16 cellular contexts compared by ENCODE assay signal in the genomic region with DNA sequence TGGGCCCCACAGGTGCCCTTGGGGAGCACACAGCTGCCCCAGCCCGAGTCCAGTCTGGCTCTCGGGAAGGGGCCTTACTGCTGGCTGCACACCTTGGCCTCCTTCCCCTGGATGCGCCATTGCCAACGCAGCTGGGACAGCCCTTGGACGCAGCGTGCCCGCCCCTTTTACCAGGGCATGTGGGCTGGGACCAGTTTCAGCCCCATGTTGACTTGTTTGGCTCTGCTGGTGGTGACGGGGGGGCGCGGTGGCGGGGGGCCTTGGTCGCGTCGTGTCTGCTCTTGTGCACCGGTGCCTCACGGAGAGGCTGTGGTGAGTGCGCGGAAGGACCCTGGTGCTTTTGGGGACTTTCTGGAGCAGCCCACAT. TPM values are rescaled to one million over a fixed set of nuclear protein-coding genes. Genes with fewer than 3 reads are reported as not detected.
DNase-seq lines count a peak whose midpoint lies in the region; ATAC-seq, FAIRE-seq and TF ChIP-seq lines count a peak whose summit lies in the region.
"Had no signal": no experiment of that assay in that cellular context is flagged by ENCODE, and none has a peak within 500 bp of the region (broad histone marks: within the 10 kb centered on the region; RNA-seq: fewer than 3 reads in every experiment).

No MANE protein-coding gene starts in this region.

- TF ChIP-seq EP300 in K562 (IDR thresholded peaks at IDR 0.05; ENCODE audit: low read length) (no peak), HepG2 (IDR thresholded peaks at IDR 0.05; ENCODE audit: low read depth in 2 of 2, low read length in 2 of 2) (no peak), HepG2 (CRISPR knock-in tag; IDR thresholded peaks at IDR 0.05; ENCODE audit: borderline replicate concordance) (no peak)

- CTCF ChIA-PET in K562 (lab: Yijun Ruan, JAX; ENCODE audit: low intra/inter-chr PET ratio), result no interaction called here
- CTCF ChIA-PET in HepG2 (lab: Yijun Ruan, JAX; ENCODE audit: low intra/inter-chr PET ratio, low total read pairs), result no interaction called here

- no peak overlapping the region for H2AK5ac ChIP-seq in H9 (ENCODE audit: insufficient read length, low read length)

- H3K4me1 ChIP-seq in H9 (ENCODE audit: insufficient read depth, low read length), result peaks cover 22% of the 10 kb centered on the region
- peaks cover 0 to 55% of the 10 kb centered on the region in 2 experiments; a peak in 2 of 5 replicates for H3K4me1 ChIP-seq in K562 (replicated peaks in 1 of 2; ENCODE audit: control insufficient read depth in 2 of 2, insufficient read depth in 2 of 2, low read length in 2 of 2)
- H3K4me1 ChIP-seq in HepG2 (ENCODE audit: insufficient read depth, low read length), result peaks cover 73% of the 10 kb centered on the region

- TF ChIP-seq POLR2A in K562 (conservative IDR thresholded peaks at IDR 0.05) (no peak), HepG2 (IDR thresholded peaks at IDR 0.05; ENCODE audit: insufficient read depth in 1 of 2, low read depth in 2 of 2, low read length in 2 of 2) (no peak)

- no peak overlapping the region for H3K23ac ChIP-seq in H9 (ENCODE audit: insufficient read length, low read depth, low read length)

- H3K9me3 ChIP-seq in H9 (ENCODE audit: control insufficient read depth, low read depth, low read length), result no peaks in the 10 kb centered on the region
- no peaks in the 10 kb centered on the region for H3K9me3 ChIP-seq in K562 (replicated peaks; ENCODE audit: control insufficient read depth, insufficient read depth, low read depth, low read length)
- H3K9me3 ChIP-seq in HepG2 (ENCODE audit: low read length), result no peaks in the 10 kb centered on the region
- H3K9me3 ChIP-seq: gastroesophageal sphincter had no signal

- no peaks in the 10 kb centered on the region for H3K27me3 Mint-ChIP-seq in H9 (ENCODE audit: low read depth)
- no peaks in the 10 kb centered on the region for H3K27me3 Mint-ChIP-seq in stimulated activated memory B cell treated with anti-CD40 and anti-IgM and Interleukin-4, amounts not matched to agents 10 μg/mL and 1 μg/mL and 100 μg/mL, for 72 hours

- peaks cover 8% of the 10 kb centered on the region for H3K9me1 ChIP-seq in K562 (ENCODE audit: control insufficient read depth, insufficient read depth, low read length)

- no peaks in the 10 kb centered on the region for H3K23me2 ChIP-seq in H9 (ENCODE audit: insufficient read length, low read depth, low read length, poor library complexity, severe bottlenecking)

- H3K79me1 ChIP-seq in H9 (ENCODE audit: insufficient read depth, low read depth, low read length, poor library complexity, severe bottlenecking), result peaks cover 7% of the 10 kb centered on the region

- no CpG with 5 or more reads among the region's 18 CpGs for WGBS in H9 (ENCODE audit: extremely low coverage, insufficient read length, low lambda C conversion rate)
- WGBS in K562 (ENCODE audit: insufficient coverage, low coverage, missing lambda C conversion rate), result 92% methylated on average over 12 of the region's 18 CpGs
- WGBS in HepG2 (ENCODE audit: low lambda C conversion rate), result 50% methylated on average over 15 of the region's 18 CpGs

- H3K4ac ChIP-seq in H9 (ENCODE audit: low read depth, low read length), result peak overlapping the region; percentile 0

- H2BK120ac ChIP-seq in H9 (ENCODE audit: low read depth, low read length, poor library complexity, severe bottlenecking), result peak overlapping the region; percentile 0

- H3K18ac ChIP-seq in H9 (ENCODE audit: insufficient read length, low read depth, low read length), result peak overlapping the region; percentile 63

- FAIRE-seq in K562 (lab: Jason Lieb, UNC) (no peak), HepG2 (lab: Jason Lieb, UNC) (no peak)

- POLR2A ChIA-PET in K562 (lab: Yijun Ruan, JAX), result interaction anchor here (1.5 kb wide), 1 partner anchor 17 kb away, joined by 8 read pairs; no protein-coding TSS in a partner anchor
- POLR2A ChIA-PET in HepG2 (lab: Yijun Ruan, JAX), result interaction anchor here (0.7 to 4.3 kb wide), 3 partner anchors 11 to 40 kb away, joined by 3 to 50 read pairs (median 5); no protein-coding TSS in a partner anchor

- no peak overlapping the region for H2BK15ac ChIP-seq in H9 (ENCODE audit: low read depth, low read length)

- H3K9me3 Mint-ChIP-seq in H9, result no peaks in the 10 kb centered on the region
- no peaks in the 10 kb centered on the region for H3K9me3 Mint-ChIP-seq in stimulated activated memory B cell treated with anti-CD40 and anti-IgM and Interleukin-4, amounts not matched to agents 10 μg/mL and 1 μg/mL and 100 μg/mL, for 72 hours

- H3K4me3 ChIP-seq in K562, result no peak overlapping the region
- H3K4me3 ChIP-seq in HepG2 (replicated peaks in 1 of 3; ENCODE audit: insufficient read depth in 1 of 3, low read depth in 2 of 3, low read length in 3 of 3), result peak overlapping the region; percentile 38 to 54 (median 43); a peak in 4 of 6 replicates

- peak overlapping the region; percentile 96 to 98 (median 98) for H3K27ac Mint-ChIP-seq in H9
- H3K27ac Mint-ChIP-seq in stimulated activated memory B cell treated with anti-CD40 and anti-IgM and Interleukin-4, amounts not matched to agents 10 μg/mL and 1 μg/mL and 100 μg/mL, for 72 hours, result peak overlapping the region; percentile 71

- H3K27me3 ChIP-seq in H9 (ENCODE audit: insufficient read depth, low read length), result no peaks in the 10 kb centered on the region
- no peaks in the 10 kb centered on the region for H3K27me3 ChIP-seq in K562 (ENCODE audit: control insufficient read depth in 2 of 2, insufficient read depth in 2 of 2, low read length in 2 of 2)
- H3K27me3 ChIP-seq in HepG2 (ENCODE audit: control insufficient read depth in 1 of 2, insufficient read depth in 2 of 2, low read length in 2 of 2), result no peaks in the 10 kb centered on the region
- H3K27me3 ChIP-seq: gastroesophageal sphincter had no signal

- no peak overlapping the region for H3T11ph ChIP-seq in H9 (ENCODE audit: low read length)

- peak overlapping the region; percentile 43 for H4K91ac ChIP-seq in H9 (ENCODE audit: insufficient read length, low read depth, low read length)

- DNase-seq in H9 (no peak), K562 (ENCODE audit: extremely low read depth in 1 of 4, low spot score in 3 of 4) (no peak), HepG2 (ENCODE audit: low spot score) (no peak), NCI-H1930 (lab: John Stamatoyannopoulos, UW) (no peak)
- DNase-seq in effector CD8-positive, alpha-beta T cell (lab: John Stamatoyannopoulos, UW), result no peak
- DNase-seq: COR-L47; effector memory CD4-positive, alpha-beta T cell; NCI-H2107; stimulated activated CD4-positive, alpha-beta T cell treated with anti-CD3 and anti-CD28 coated beads, Interleukin-4, amount 100 ng/mL, for 1 hour; stimulated activated naive CD8-positive, alpha-beta T cell treated with anti-CD3 and anti-CD28 coated beads, Interleukin-15, Interleukin-2, amounts not matched to agents 100 U/mL and 50 U/mL, for 24 hours had no signal

- peaks cover 14% of the 10 kb centered on the region; the same call in 1 of the 3 replicates for H3K36me3 ChIP-seq in K562 (ENCODE audit: control insufficient read depth, insufficient read depth, low read length)
- H3K36me3 ChIP-seq in HepG2 (replicated peaks in 1 of 2; ENCODE audit: control insufficient read depth in 1 of 2, insufficient read depth in 2 of 2, low read length in 2 of 2), result no peaks in the 10 kb centered on the region; a peak in 2 of 5 replicates
- H3K36me3 ChIP-seq: gastroesophageal sphincter had no signal

- peak overlapping the region; percentile 26 for H3K14ac ChIP-seq in H9 (ENCODE audit: insufficient read depth, low read length)

- peaks cover 13 to 16% (median 14%) of the 10 kb centered on the region in 3 experiments for H3K36me3 Mint-ChIP-seq in H9 (ENCODE audit: insufficient read depth in 1 of 3, low read depth in 3 of 3)
- peaks cover 5% of the 10 kb centered on the region for H3K36me3 Mint-ChIP-seq in stimulated activated memory B cell treated with anti-CD40 and anti-IgM and Interleukin-4, amounts not matched to agents 10 μg/mL and 1 μg/mL and 100 μg/mL, for 72 hours

- H4K8ac ChIP-seq in H9 (replicated peaks; ENCODE audit: insufficient read length, low read depth, low read length), result no peak overlapping the region

- H3K56ac ChIP-seq in H9 (ENCODE audit: insufficient read length, low read depth, low read length), result no peak overlapping the region

- H3K4me3 Mint-ChIP-seq in H9, result peak overlapping the region; percentile 10 to 57; a peak in 1 of 5 replicates
- H3K4me3 Mint-ChIP-seq in stimulated activated memory B cell treated with anti-CD40 and anti-IgM and Interleukin-4, amounts not matched to agents 10 μg/mL and 1 μg/mL and 100 μg/mL, for 72 hours, result no peak overlapping the region

- H2BK12ac ChIP-seq in H9 (ENCODE audit: insufficient read length, low read depth, low read length), result no peak overlapping the region

- no peak overlapping the region for H3K27ac ChIP-seq in H9 (ENCODE audit: insufficient read length, low read depth, low read length)
- H3K27ac ChIP-seq in K562 (ENCODE audit: extremely low read depth, low read depth, low read length), result no peak overlapping the region
- H3K27ac ChIP-seq in HepG2 (ENCODE audit: extremely low read length, insufficient read depth, low read length), result peak overlapping the region; percentile 72

- H3K4me2 ChIP-seq in H9 (ENCODE audit: insufficient read depth, insufficient read length, low read length) (no peak overlapping the region), K562 (ENCODE audit: insufficient read depth, low read length) (no peak overlapping the region), HepG2 (ENCODE audit: low read depth, low read length) (peak overlapping the region; percentile 73)

- in situ Hi-C loops in K562 (cut with MboI), result loop anchor here (5.0 kb wide), 1 partner anchor 50 kb away; no protein-coding TSS in a partner anchor
- in situ Hi-C loops in HepG2 (cut with HindIII; ENCODE audit: extremely low pct_ligation_motif_present, low pct_unique_long_range_greater_than_20kb), result no loop called here

- TF ChIP-seq CTCF in H9 (conservative IDR thresholded peaks at IDR 0.05) (no peak), K562 (IDR thresholded peaks at IDR 0.05 in 2 of 3, conservative IDR thresholded peaks at IDR 0.05 in 1 of 3; ENCODE audit: insufficient read depth in 2 of 3, low read depth in 1 of 3, low read length in 3 of 3) (no peak), HepG2 (CRISPR knock-in tag; IDR thresholded peaks at IDR 0.05) (no peak)

- TF ChIP-seq RAD21 in K562 (CRISPR knock-in tag; conservative IDR thresholded peaks at IDR 0.05 in 1 of 2, IDR thresholded peaks at IDR 0.05 in 1 of 2) (no peak), HepG2 (CRISPR knock-in tag; IDR thresholded peaks at IDR 0.05) (no peak)

- H3K9ac ChIP-seq in H9 (ENCODE audit: extremely low read depth, insufficient read length, low read length), result no peak overlapping the region
- H3K9ac ChIP-seq in K562 (ENCODE audit: insufficient read depth in 1 of 2, low read depth in 2 of 2, low read length in 2 of 2), result peak overlapping the region in 1 of 2 experiments; percentile 48; a peak in 1 of 4 replicates
- peak overlapping the region; percentile 40 for H3K9ac ChIP-seq in HepG2 (ENCODE audit: insufficient read depth, low read depth, low read length)

- intact Hi-C loops in K562 (cut with micrococcal nuclease), result no loop called here
- intact Hi-C loops in HepG2 (cut with micrococcal nuclease; ENCODE audit: unreplicated experiment), result loop anchor here (1.0 to 2.0 kb wide), 2 partner anchors 13 to 23 kb away; no protein-coding TSS in a partner anchor

- no peak for ATAC-seq in K562
- ATAC-seq in HepG2, result peak; percentile 2
- no peak for ATAC-seq in stimulated activated memory B cell treated with anti-CD40 and anti-IgM and Interleukin-4, amounts not matched to agents 10 μg/mL and 1 μg/mL and 100 μg/mL, for 72 hours
- no peak for ATAC-seq in HG02610 (IDR thresholded peaks at IDR 0.05; ENCODE audit: unreplicated experiment)
- ATAC-seq in GM19395 (IDR thresholded peaks at IDR 0.05; ENCODE audit: unreplicated experiment), result no peak
- ATAC-seq: activated CD4-positive, CD25-positive, alpha-beta regulatory T cell treated with anti-CD3 and anti-CD28 coated beads, Interleukin-2, amount 50 U/mL, for 24 hours; gastroesophageal sphincter; SK-N-SH treated with all-trans-retinoic acid at 6 μM for 48 hours; stimulated activated naive CD8-positive, alpha-beta T cell treated with anti-CD3 and anti-CD28 coated beads, Interleukin-15, Interleukin-2, amounts not matched to agents 100 U/mL and 50 U/mL, for 24 hours had no signal

- peaks cover 3% of the 10 kb centered on the region for H4K20me1 ChIP-seq in H9 (ENCODE audit: control insufficient read depth, insufficient read depth, insufficient read length)
- H4K20me1 ChIP-seq in K562 (replicated peaks; ENCODE audit: control insufficient read depth, insufficient read depth, low read length), result peaks cover 25% of the 10 kb centered on the region
- H4K20me1 ChIP-seq in HepG2 (ENCODE audit: insufficient read depth, low read length), result peaks cover 34% of the 10 kb centered on the region; the same call in 1 of the 2 replicates

- H4K5ac ChIP-seq in H9 (ENCODE audit: insufficient read length, low read depth, low read length), result no peak overlapping the region

- H3K79me2 ChIP-seq in H9 (ENCODE audit: insufficient read depth, low read length) (peaks cover 53% of the 10 kb centered on the region), K562 (ENCODE audit: control insufficient read depth, insufficient read depth, low read length) (peaks cover 94% of the 10 kb centered on the region), HepG2 (ENCODE audit: insufficient read depth, low read length) (peaks cover 91% of the 10 kb centered on the region)

- BruUV-seq in K562 (replicated peaks; lab: Mats Ljungman, UMichigan) (no TSS peak), HepG2 (replicated peaks; lab: Mats Ljungman, UMichigan) (no TSS peak)

- H3K4me1 Mint-ChIP-seq in H9, result peaks cover 69 to 73% of the 10 kb centered on the region in 2 experiments
- H3K4me1 Mint-ChIP-seq in stimulated activated memory B cell treated with anti-CD40 and anti-IgM and Interleukin-4, amounts not matched to agents 10 μg/mL and 1 μg/mL and 100 μg/mL, for 72 hours, result peaks cover 79% of the 10 kb centered on the region

- no peak overlapping the region for H2BK20ac ChIP-seq in H9 (ENCODE audit: low read depth, low read length, poor library complexity, severe bottlenecking)

- H2BK5ac ChIP-seq in H9 (ENCODE audit: insufficient read length, low read length), result no peak overlapping the region

- no peak overlapping the region for H2AFZ ChIP-seq in H9 (ENCODE audit: low read length)
- no peak overlapping the region for H2AFZ ChIP-seq in K562 (ENCODE audit: low read depth, low read length)
- no peak overlapping the region for H2AFZ ChIP-seq in HepG2 (ENCODE audit: low read length)

RNA-seq across cellular contexts. Expression of gene SKI, which starts 19.6 kb away (rescaled TPM):
- total RNA-seq in H9 (2021) (88.8 and 89.5 TPM in 2 replicates), K562 (2014; rRNA removed) (10.8 and 16.6 TPM in 2 replicates), K562 (2014; rRNA removed; fragmentation: Illumina TruSeq; extraction: Trizol) (2.8 and 3.2 TPM in 2 replicates), K562 (2015; rRNA removed; fragmentation: Illumina TruSeq; extraction: Trizol) (4.6 and 5.6 TPM in 2 replicates), K562 (2021) (55.4 and 60.5 TPM in 2 replicates), HepG2 (2016; rRNA removed; fragmentation: Illumina TruSeq; extraction: Trizol) (6.9 and 9.6 TPM in 2 replicates)
- 25.0 and 40.0 TPM in 2 replicates for total RNA-seq in K562 (2011; cell fraction: chromatin; rRNA removed; ENCODE audit: low replicate concordance)
- total RNA-seq in K562 (2011; cell fraction: nucleolus; rRNA removed), result 28.2 and 34.2 TPM in 2 replicates
- total RNA-seq in K562 (2011; cell fraction: nucleoplasm; rRNA removed), result 21.0 and 24.4 TPM in 2 replicates
- polyA plus RNA-seq in K562 (2011; rRNA removed) (3.1 and 4.6 TPM in 2 replicates), K562 (2014; fragmentation: Illumina TruSeq; extraction: Trizol) (15.8 and 21.4 TPM in 2 replicates), K562 (2014; fragmentation: Nextera tagmentation; extraction: Ambion mirVana) (under 1 TPM; 0.10 to 0.39 TPM), K562 (2014; rRNA removed) (16.4 and 17.0 TPM in 2 replicates), HepG2 (2011; rRNA removed) (4.7 and 5.9 TPM in 2 replicates)
- 3.6 and 6.1 TPM in 2 replicates for polyA plus RNA-seq in K562 (2011; cell fraction: cytosol; rRNA removed)
- 8.6 and 16.4 TPM in 2 replicates for polyA plus RNA-seq in K562 (2011; cell fraction: nucleus; rRNA removed)
- polyA plus RNA-seq in K562 (2012), result 13.2 and 13.6 TPM in 2 replicates
- 2.7 and 4.6 TPM in 2 replicates for polyA minus RNA-seq in K562 (2011; rRNA and poly(A)+ RNA removed)
- polyA minus RNA-seq in K562 (2011; cell fraction: cytosol; rRNA and poly(A)+ RNA removed), result 20.6 and 21.9 TPM in 2 replicates
- polyA minus RNA-seq in K562 (2011; cell fraction: nucleus; rRNA and poly(A)+ RNA removed), result 8.6 and 10.9 TPM in 2 replicates
- total RNA-seq in HepG2 (2016; cell fraction: cytosol; rRNA removed; fragmentation: Illumina TruSeq; extraction: Trizol; ENCODE audit: low read depth), result 3.4 and 6.3 TPM in 2 replicates
- total RNA-seq in HepG2 (2016; cell fraction: insoluble cytoplasmic fraction; rRNA removed; fragmentation: Illumina TruSeq; extraction: Trizol), result 7.7 and 7.9 TPM in 2 replicates
- 4.6 and 5.7 TPM in 2 replicates for total RNA-seq in HepG2 (2016; cell fraction: membrane; rRNA removed; fragmentation: Illumina TruSeq; extraction: Trizol)
- total RNA-seq in HepG2 (2016; cell fraction: nucleus; rRNA removed; fragmentation: Illumina TruSeq; extraction: Trizol), result 10.6 and 12.2 TPM in 2 replicates
- 3.8 and 4.2 TPM in 2 replicates for polyA plus RNA-seq in HepG2 (2011; cell fraction: cytosol; rRNA removed)
- polyA plus RNA-seq in HepG2 (2011; cell fraction: nucleus; rRNA removed), result 20.3 and 21.2 TPM in 2 replicates
- 10.1 and 12.3 TPM in 2 replicates for polyA plus RNA-seq in HepG2 (2012)
- 0.60 and 0.83 TPM in 2 replicates for polyA plus RNA-seq in HepG2 (2016; cell fraction: cytosol; fragmentation: Illumina TruSeq; extraction: Trizol; ENCODE audit: low read depth)
- 16.7 and 23.3 TPM in 2 replicates for polyA plus RNA-seq in HepG2 (2016; cell fraction: insoluble cytoplasmic fraction; fragmentation: Illumina TruSeq; extraction: Trizol; ENCODE audit: low read depth)
- 3.7 and 4.4 TPM in 2 replicates for polyA plus RNA-seq in HepG2 (2016; cell fraction: membrane; fragmentation: Illumina TruSeq; extraction: Trizol; ENCODE audit: low read depth)
- polyA plus RNA-seq in HepG2 (2016; cell fraction: nucleus; fragmentation: Illumina TruSeq; extraction: Trizol; ENCODE audit: insufficient read depth, low read depth), result 33.8 and 34.3 TPM in 2 replicates
- 4.4 and 14.7 TPM in 2 replicates for polyA minus RNA-seq in HepG2 (2011; rRNA and poly(A)+ RNA removed; ENCODE audit: low replicate concordance)
- 16.7 and 22.2 TPM in 2 replicates for polyA minus RNA-seq in HepG2 (2011; cell fraction: cytosol; rRNA and poly(A)+ RNA removed)
- polyA minus RNA-seq in HepG2 (2011; cell fraction: nucleus; rRNA and poly(A)+ RNA removed), result 10.9 and 12.1 TPM in 2 replicates

RNA-seq across cellular contexts. Expression of gene FAAP20, which starts 53.2 kb away (rescaled TPM):
- 119 and 125 TPM in 2 replicates for total RNA-seq in H9 (2021)
- 32.5 and 87.9 TPM in 2 replicates for total RNA-seq in K562 (2011; cell fraction: chromatin; rRNA removed; ENCODE audit: low replicate concordance)
- total RNA-seq in K562 (2011; cell fraction: nucleolus; rRNA removed), result 57.6 and 57.7 TPM in 2 replicates
- total RNA-seq in K562 (2011; cell fraction: nucleoplasm; rRNA removed), result 37.4 and 38.2 TPM in 2 replicates
- total RNA-seq in K562 (2014; rRNA removed), result 74.4 and 79.5 TPM in 2 replicates
- total RNA-seq in K562 (2014; rRNA removed; fragmentation: Illumina TruSeq; extraction: Trizol), result 4.5 and 5.2 TPM in 2 replicates
- 13.7 and 15.9 TPM in 2 replicates for total RNA-seq in K562 (2015; rRNA removed; fragmentation: Illumina TruSeq; extraction: Trizol)
- 142 TPM in 2 replicates for total RNA-seq in K562 (2021)
- polyA plus RNA-seq in K562 (2011; rRNA removed), result 9.9 and 13.5 TPM in 2 replicates
- 19.5 and 92.5 TPM in 2 replicates for polyA plus RNA-seq in K562 (2011; cell fraction: cytosol; rRNA removed)
- 23.2 and 44.5 TPM in 2 replicates for polyA plus RNA-seq in K562 (2011; cell fraction: nucleus; rRNA removed)
- polyA plus RNA-seq in K562 (2012), result 74.5 and 114 TPM in 2 replicates
- 8.4 and 22.6 TPM in 2 replicates for polyA plus RNA-seq in K562 (2014; fragmentation: Illumina TruSeq; extraction: Trizol)
- polyA plus RNA-seq in K562 (2014; fragmentation: Nextera tagmentation; extraction: Ambion mirVana), result 1 to 10 TPM in 1 of 2 experiments, under 1 TPM in 1; 0.58 to 1.0 TPM
- 143 and 153 TPM in 2 replicates for polyA plus RNA-seq in K562 (2014; rRNA removed)
- 3.3 and 3.9 TPM in 2 replicates for polyA minus RNA-seq in K562 (2011; rRNA and poly(A)+ RNA removed)
- polyA minus RNA-seq in K562 (2011; cell fraction: cytosol; rRNA and poly(A)+ RNA removed), result 16.1 and 25.8 TPM in 2 replicates
- polyA minus RNA-seq in K562 (2011; cell fraction: nucleus; rRNA and poly(A)+ RNA removed), result 10.0 and 14.0 TPM in 2 replicates
- 10.4 and 10.8 TPM in 2 replicates for total RNA-seq in HepG2 (2016; rRNA removed; fragmentation: Illumina TruSeq; extraction: Trizol)
- 25.8 and 31.3 TPM in 2 replicates for total RNA-seq in HepG2 (2016; cell fraction: cytosol; rRNA removed; fragmentation: Illumina TruSeq; extraction: Trizol; ENCODE audit: low read depth)
- total RNA-seq in HepG2 (2016; cell fraction: insoluble cytoplasmic fraction; rRNA removed; fragmentation: Illumina TruSeq; extraction: Trizol), result 9.1 and 10.5 TPM in 2 replicates
- total RNA-seq in HepG2 (2016; cell fraction: membrane; rRNA removed; fragmentation: Illumina TruSeq; extraction: Trizol), result 30.5 and 36.7 TPM in 2 replicates
- 7.4 and 9.0 TPM in 2 replicates for total RNA-seq in HepG2 (2016; cell fraction: nucleus; rRNA removed; fragmentation: Illumina TruSeq; extraction: Trizol)
- 9.6 and 14.4 TPM in 2 replicates for polyA plus RNA-seq in HepG2 (2011; rRNA removed)
- polyA plus RNA-seq in HepG2 (2011; cell fraction: cytosol; rRNA removed), result 8.7 and 21.7 TPM in 2 replicates
- 37.4 and 44.6 TPM in 2 replicates for polyA plus RNA-seq in HepG2 (2011; cell fraction: nucleus; rRNA removed)
- 24.2 and 24.5 TPM in 2 replicates for polyA plus RNA-seq in HepG2 (2012)
- 237 and 239 TPM in 2 replicates for polyA plus RNA-seq in HepG2 (2016; cell fraction: cytosol; fragmentation: Illumina TruSeq; extraction: Trizol; ENCODE audit: low read depth)
- polyA plus RNA-seq in HepG2 (2016; cell fraction: insoluble cytoplasmic fraction; fragmentation: Illumina TruSeq; extraction: Trizol; ENCODE audit: low read depth), result 38.7 and 46.2 TPM in 2 replicates
- 156 and 163 TPM in 2 replicates for polyA plus RNA-seq in HepG2 (2016; cell fraction: membrane; fragmentation: Illumina TruSeq; extraction: Trizol; ENCODE audit: low read depth)
- polyA plus RNA-seq in HepG2 (2016; cell fraction: nucleus; fragmentation: Illumina TruSeq; extraction: Trizol; ENCODE audit: insufficient read depth, low read depth), result 44.5 and 50.9 TPM in 2 replicates
- 3.5 and 6.2 TPM in 2 replicates for polyA minus RNA-seq in HepG2 (2011; rRNA and poly(A)+ RNA removed; ENCODE audit: low replicate concordance)
- polyA minus RNA-seq in HepG2 (2011; cell fraction: cytosol; rRNA and poly(A)+ RNA removed), result 5.6 and 7.3 TPM in 2 replicates
- 6.3 and 6.6 TPM in 2 replicates for polyA minus RNA-seq in HepG2 (2011; cell fraction: nucleus; rRNA and poly(A)+ RNA removed)
